ENCODE assay signal across 15 cellular contexts in genomic region chr2:11537951-11538350, GRCh38. TPM values are rescaled to one million over a fixed set of nuclear protein-coding genes. Genes with fewer than 3 reads are reported as not detected.
A peak's percentile ranks its signal among the peaks of the same experiment; 100 is the strongest.
DNase-seq lines count a peak whose midpoint lies in the region; ATAC-seq and TF ChIP-seq lines count a peak whose summit lies in the region.
"Had no signal": no experiment of that assay in that cellular context is flagged by ENCODE, and none has a peak within 500 bp of the region (broad histone marks: within the 10 kb centered on the region; RNA-seq: fewer than 3 reads in every experiment).

No MANE protein-coding gene starts in this region.

- H2BK15ac ChIP-seq in mesendoderm (replicated peaks; ENCODE audit: low read depth), result no peak overlapping the region

- H2AK5ac ChIP-seq in mesendoderm (ENCODE audit: low read length), result no peak overlapping the region

- no peak overlapping the region for H4K5ac ChIP-seq in mesendoderm (ENCODE audit: low read length)

- no CpG with 5 or more reads among the region's 13 CpGs for WGBS in mesendoderm (ENCODE audit: extremely low coverage, insufficient coverage, low lambda C conversion rate)
- WGBS in aorta, 2 donors, result 78 to 83% methylated on average over 13 of the region's 13 CpGs

- no peaks in the 10 kb centered on the region for H3K79me2 ChIP-seq in mesendoderm (ENCODE audit: control insufficient read depth, insufficient read depth, low read length)

- DNase-seq in NCI-H1092 (lab: John Stamatoyannopoulos, UW), result peak; percentile 41
- DNase-seq in NCI-H69 (lab: John Stamatoyannopoulos, UW), result peak; percentile 68
- DNase-seq in mesendoderm, result no peak
- DNase-seq in OCI-M1 (lab: John Stamatoyannopoulos, UW), result no peak
- no peak for DNase-seq in aorta
- DNase-seq: BE2C; CD8-positive, alpha-beta T cell; COR-L47; DMS153; EL; IMR-90 had no signal

- H3K56ac ChIP-seq in mesendoderm (ENCODE audit: low read length), result no peak overlapping the region

- no peak overlapping the region for H2BK120ac ChIP-seq in mesendoderm (ENCODE audit: low read depth, low read length)

- H3K27ac ChIP-seq in C4-2B (0 out of 2 replicates have a peak overlapping the region, but pooled peaks have one; percentile 5), mesendoderm (ENCODE audit: low read depth, low read length) (no peak overlapping the region), aorta (ENCODE audit: low read depth in 1 of 2, low read length in 2 of 2) (no peak overlapping the region)
- H3K27ac ChIP-seq: A549 had no signal

- H3K4me2 ChIP-seq in mesendoderm (ENCODE audit: low read length), result no peak overlapping the region
- H3K4me2 ChIP-seq: A549 had no signal

- H3K4me1 ChIP-seq in mesendoderm (ENCODE audit: control insufficient read depth, low read depth, low read length) (peaks cover 22% of the 10 kb centered on the region), aorta (ENCODE audit: control insufficient read depth in 1 of 2, insufficient read depth in 2 of 2, low read length in 2 of 2) (no peaks in the 10 kb centered on the region)

- H3K18ac ChIP-seq in mesendoderm (ENCODE audit: low read length), result no peak overlapping the region

- H4K8ac ChIP-seq in mesendoderm (ENCODE audit: low read depth, low read length), result no peak overlapping the region

- H2BK5ac ChIP-seq in mesendoderm (ENCODE audit: low read length), result no peak overlapping the region

- ATAC-seq in HG03159 (IDR thresholded peaks at IDR 0.05; ENCODE audit: unreplicated experiment) (no peak), aorta (ENCODE audit: low FRiP score) (no peak)
- ATAC-seq: A549; CD8-positive, alpha-beta T cell had no signal

- no peaks in the 10 kb centered on the region for H3K36me3 ChIP-seq in mesendoderm (ENCODE audit: control insufficient read depth, insufficient read depth, low read length)
- no peaks in the 10 kb centered on the region for H3K36me3 ChIP-seq in aorta (ENCODE audit: control insufficient read depth in 1 of 2, insufficient read depth in 2 of 2, low read length in 1 of 2)
- H3K36me3 ChIP-seq: BE2C had no signal

- H3K9me3 ChIP-seq in aorta (ENCODE audit: control insufficient read depth, low read length), result no peaks in the 10 kb centered on the region
- H3K9me3 ChIP-seq: A549, BE2C had no signal

- no peaks in the 10 kb centered on the region for H3K27me3 ChIP-seq in mesendoderm (ENCODE audit: insufficient read depth, low read length, poor library complexity)
- H3K27me3 ChIP-seq in aorta (ENCODE audit: control insufficient read depth in 1 of 2, insufficient read depth in 2 of 2, low read length in 1 of 2), result peaks cover 0 to 3% of the 10 kb centered on the region in 2 donors
- H3K27me3 ChIP-seq: BE2C had no signal

- peak overlapping the region; percentile 52 for H3K23ac ChIP-seq in mesendoderm (ENCODE audit: low read length)

- intact Hi-C loops in aorta (cut with DNase I), result no loop called here

- no peaks in the 10 kb centered on the region for H3K79me1 ChIP-seq in mesendoderm (ENCODE audit: low read length)

- no peak overlapping the region for H3K4ac ChIP-seq in mesendoderm (ENCODE audit: low read depth, low read length)

- no peak overlapping the region for H3K9ac ChIP-seq in mesendoderm (ENCODE audit: low read length)

- no peak for TF ChIP-seq CTCF in C4-2B (conservative IDR thresholded peaks at IDR 0.05)

- no peak overlapping the region for H3K4me3 ChIP-seq in mesendoderm (ENCODE audit: low read length)
- no peak overlapping the region for H3K4me3 ChIP-seq in aorta (ENCODE audit: low read length in 2 of 2)
- H3K4me3 ChIP-seq: A549 had no signal

RNA-seq across cellular contexts. Expression of gene GREB1, which starts 4.1 kb away (rescaled TPM):
- polyA plus RNA-seq in mesendoderm (2013, experiment 1 of 2), result 9.8 TPM
- 10.4 TPM for polyA plus RNA-seq in mesendoderm (2013, experiment 2 of 2)
- 1 to 10 TPM; 7.2 to 8.6 TPM for total RNA-seq in aorta
- polyA plus RNA-seq in aorta, result under 1 TPM in 1 of 2 donors, not detected in 1; 0.13 TPM
- total RNA-seq: IMR-90 had no signal
- polyA plus RNA-seq: CD14-positive monocyte had no signal

Comparison
In these comparisons a context has a peak if more than half of its experiments do, and no peak if none do; other contexts are left out.
1. DNase-seq: peak in NCI-H1092 (single experiment) and NCI-H69 (single experiment); none in mesendoderm (single experiment), OCI-M1 (single experiment) and aorta (0 of 2).